1 cellular context compared by ENCODE assay signal in genomic region chr5:147617191-147617606, GRCh38.
TF ChIP-seq lines count a peak whose summit lies in the region.

No MANE protein-coding gene starts in this region.

TF ChIP-seq in HepG2, 621 proteins besides CTCF, POLR2A, EP300 and RAD21 (continued from another document):
- TF ChIP-seq ZNF142 (CRISPR knock-in tag; IDR thresholded peaks at IDR 0.05) (no peak), KIAA2018 (CRISPR knock-in tag; IDR thresholded peaks at IDR 0.05; ENCODE audit: borderline replicate concordance) (no peak), REXO4 (CRISPR knock-in tag; IDR thresholded peaks at IDR 0.05; ENCODE audit: borderline replicate concordance) (no peak), ARNTL (CRISPR knock-in tag; IDR thresholded peaks at IDR 0.05) (no peak), TRIM24 (CRISPR knock-in tag; IDR thresholded peaks at IDR 0.05) (no peak), RFX5 (IDR thresholded peaks at IDR 0.05; ENCODE audit: low read depth, low read length) (no peak), CENPBD1 (CRISPR knock-in tag; IDR thresholded peaks at IDR 0.05; ENCODE audit: borderline replicate concordance, low read depth) (no peak), TIGD3 (CRISPR knock-in tag; IDR thresholded peaks at IDR 0.05; ENCODE audit: borderline replicate concordance) (no peak), NCOA2 (CRISPR knock-in tag; IDR thresholded peaks at IDR 0.05) (no peak), ZNF646 (CRISPR knock-in tag; IDR thresholded peaks at IDR 0.05) (no peak), ZNF563 (CRISPR knock-in tag; IDR thresholded peaks at IDR 0.05) (no peak), NFE2L2 (IDR thresholded peaks at IDR 0.05; ENCODE audit: low read length) (no peak), HNF1A (IDR thresholded peaks at IDR 0.05; ENCODE audit: low read depth) (no peak), HNF1A (CRISPR knock-in tag; IDR thresholded peaks at IDR 0.05; ENCODE audit: borderline replicate concordance) (no peak)
TF ChIP-seq in HepG2: peak in this region for 0.
